Comparison of ENCODE assay signal across 13 cellular contexts in genomic region chr14:51394391-51394790, GRCh38.
A peak's percentile ranks its signal among the peaks of the same experiment; 100 is the strongest.
DNase-seq lines count a peak whose midpoint lies in the region; ATAC-seq and TF ChIP-seq lines count a peak whose summit lies in the region.
"Had no signal": no experiment of that assay in that cellular context is flagged by ENCODE, and none has a peak within 500 bp of the region (broad histone marks: within the 10 kb centered on the region; RNA-seq: fewer than 3 reads in every experiment).

No MANE protein-coding gene starts in this region.

- H3K4me3 Mint-ChIP-seq in mesothelial cell of epicardium (no peak overlapping the region), endodermal cell (no peak overlapping the region)
- H3K4me3 Mint-ChIP-seq: activated CD4-positive, alpha-beta T cell treated with anti-CD3 and anti-CD28 coated beads, Interleukin-2, amount 10 ng/mL, durations not matched to agents 7 days and 5 days; activated naive CD4-positive, alpha-beta T cell treated with anti-CD3 and anti-CD28 coated beads, Interleukin-2, amount 50 U/mL, for 24 hours; B cell; naive thymus-derived CD4-positive, alpha-beta T cell had no signal

- H3K27me3 Mint-ChIP-seq in mesothelial cell of epicardium (ENCODE audit: low read depth) (no peaks in the 10 kb centered on the region), endodermal cell (ENCODE audit: insufficient read depth) (no peaks in the 10 kb centered on the region)

- H3K27ac ChIP-seq in right cardiac atrium (ENCODE audit: low read length), result no peak overlapping the region
- peak overlapping the region; percentile 91 for H3K27ac ChIP-seq in urinary bladder (ENCODE audit: low read depth)
- H3K27ac ChIP-seq in endodermal cell (ENCODE audit: low read depth, low read length), result no peak overlapping the region

- H3K4me3 ChIP-seq in right cardiac atrium (ENCODE audit: low read length), result no peak overlapping the region
- no peak overlapping the region for H3K4me3 ChIP-seq in choroid plexus epithelial cell (ENCODE audit: low read depth, low read length)
- no peak overlapping the region for H3K4me3 ChIP-seq in urinary bladder (ENCODE audit: low read depth, low read length)
- H3K4me3 ChIP-seq in endodermal cell (ENCODE audit: low read length), result no peak overlapping the region

- H3K9me3 ChIP-seq in right cardiac atrium (ENCODE audit: control insufficient read depth, low read length) (no peaks in the 10 kb centered on the region), endodermal cell (ENCODE audit: control insufficient read depth, low read length) (no peaks in the 10 kb centered on the region)

- TF ChIP-seq CTCF in choroid plexus epithelial cell (conservative IDR thresholded peaks at IDR 0.05; ENCODE audit: low read depth, low read length) (no peak), mesothelial cell of epicardium (IDR thresholded peaks at IDR 0.05; ENCODE audit: unreplicated experiment) (no peak), endodermal cell (conservative IDR thresholded peaks at IDR 0.05) (no peak)

- H3K36me3 Mint-ChIP-seq in mesothelial cell of epicardium (no peaks in the 10 kb centered on the region), endodermal cell (ENCODE audit: low read depth) (no peaks in the 10 kb centered on the region)
- H3K36me3 Mint-ChIP-seq: activated naive CD4-positive, alpha-beta T cell treated with anti-CD3 and anti-CD28 coated beads, Interleukin-2, amount 50 U/mL, for 24 hours had no signal

- intact Hi-C loops in Right ventricle myocardium inferior (cut with DNase I), result loop anchor here (10.0 kb wide), 2 partner anchors 100 to 260 kb away; partner anchors contain the start of gene FRMD6
- intact Hi-C loops in right cardiac atrium (cut with DNase I), result no loop called here

- peak; percentile 18 for ATAC-seq in Right ventricle myocardium inferior
- no peak for ATAC-seq in right cardiac atrium
- no peak for ATAC-seq in GM18505 (IDR thresholded peaks at IDR 0.05; ENCODE audit: unreplicated experiment)
- ATAC-seq: naive thymus-derived CD4-positive, alpha-beta T cell had no signal

- H3K4me1 ChIP-seq in right cardiac atrium (ENCODE audit: control insufficient read depth, insufficient read depth, low read length) (peaks cover 6% of the 10 kb centered on the region), urinary bladder (ENCODE audit: insufficient read depth) (peaks cover 5% of the 10 kb centered on the region), endodermal cell (ENCODE audit: control insufficient read depth, insufficient read depth, low read length) (peaks cover 4% of the 10 kb centered on the region)

- DNase-seq in Right ventricle myocardium inferior (ENCODE audit: missing footprints) (no peak), right cardiac atrium (no peak), choroid plexus epithelial cell (ENCODE audit: low read depth) (peak; percentile 14), mesothelial cell of epicardium (ENCODE audit: low spot score in 2 of 2, unreplicated experiment in 2 of 2) (no peak), endodermal cell (no peak), glomerular visceral epithelial cell (ENCODE audit: extremely low spot score) (no peak)
- DNase-seq: activated CD4-positive, alpha-beta T cell treated with anti-CD3 and anti-CD28 coated beads, Interleukin-2, amount 10 ng/mL, durations not matched to agents 7 days and 5 days; naive thymus-derived CD4-positive, alpha-beta T cell; stimulated activated CD4-positive, alpha-beta T cell treated with anti-CD3 and anti-CD28 coated beads, Interleukin-4, amount 100 ng/mL, for 4 hours had no signal

- TF ChIP-seq POLR2A in GM18505 (IDR thresholded peaks at IDR 0.05; ENCODE audit: borderline replicate concordance, extremely low read depth, insufficient read depth, insufficient read length), result no peak

- H3K4me1 Mint-ChIP-seq in mesothelial cell of epicardium, result peaks cover 40% of the 10 kb centered on the region
- peaks cover 15% of the 10 kb centered on the region for H3K4me1 Mint-ChIP-seq in endodermal cell
- H3K4me1 Mint-ChIP-seq: activated CD4-positive, alpha-beta T cell treated with anti-CD3 and anti-CD28 coated beads, Interleukin-2, amount 10 ng/mL, durations not matched to agents 7 days and 5 days; activated naive CD4-positive, alpha-beta T cell treated with anti-CD3 and anti-CD28 coated beads, Interleukin-2, amount 50 U/mL, for 24 hours; B cell; naive thymus-derived CD4-positive, alpha-beta T cell had no signal

- H3K9ac ChIP-seq in endodermal cell (ENCODE audit: extremely low read depth, low read length, poor library complexity, severe bottlenecking), result no peak overlapping the region

- H3K36me3 ChIP-seq in urinary bladder (ENCODE audit: insufficient read depth) (no peaks in the 10 kb centered on the region), endodermal cell (ENCODE audit: control insufficient read depth, insufficient read depth, low read length) (no peaks in the 10 kb centered on the region)

- peaks cover 11% of the 10 kb centered on the region for H3K9me3 Mint-ChIP-seq in mesothelial cell of epicardium
- H3K9me3 Mint-ChIP-seq in endodermal cell, result no peaks in the 10 kb centered on the region
- H3K9me3 Mint-ChIP-seq: activated CD4-positive, alpha-beta T cell treated with anti-CD3 and anti-CD28 coated beads, Interleukin-2, amount 10 ng/mL, durations not matched to agents 7 days and 5 days; activated naive CD4-positive, alpha-beta T cell treated with anti-CD3 and anti-CD28 coated beads, Interleukin-2, amount 50 U/mL, for 24 hours had no signal

- 37% methylated on average over 4 of the region's 4 CpGs for WGBS in right cardiac atrium
- WGBS in urinary bladder, result 14% methylated on average over 4 of the region's 4 CpGs
- WGBS in endodermal cell (ENCODE audit: insufficient coverage in 1 of 2, insufficient read length in 1 of 2), 2 experiments, result 88 to 92% methylated on average over 4 of the region's 4 CpGs

- H3K27me3 ChIP-seq in right cardiac atrium (ENCODE audit: control insufficient read depth, insufficient read depth) (no peaks in the 10 kb centered on the region), endodermal cell (ENCODE audit: control insufficient read depth, insufficient read depth, low read length, poor library complexity, severe bottlenecking) (no peaks in the 10 kb centered on the region)

- H3K27ac Mint-ChIP-seq in mesothelial cell of epicardium (peak overlapping the region; percentile 80), endodermal cell (no peak overlapping the region)
- H3K27ac Mint-ChIP-seq: activated CD4-positive, alpha-beta T cell treated with anti-CD3 and anti-CD28 coated beads, Interleukin-2, amount 10 ng/mL, durations not matched to agents 7 days and 5 days; activated naive CD4-positive, alpha-beta T cell treated with anti-CD3 and anti-CD28 coated beads, Interleukin-2, amount 50 U/mL, for 24 hours; B cell; naive thymus-derived CD4-positive, alpha-beta T cell had no signal
